ENCODE assay signal across 9 cellular contexts in genomic region chr5:10856646-10857332, GRCh38.
DNase-seq lines count a peak whose midpoint lies in the region; ATAC-seq and TF ChIP-seq lines count a peak whose summit lies in the region.
"Had no signal": no experiment of that assay in that cellular context is flagged by ENCODE, and none has a peak within 500 bp of the region (broad histone marks: within the 10 kb centered on the region; RNA-seq: fewer than 3 reads in every experiment).

No MANE protein-coding gene starts in this region.

- no peaks in the 10 kb centered on the region for H3K4me1 Mint-ChIP-seq in activated T-cell treated with anti-CD3 and anti-CD28 coated beads, Interleukin-2, amount 50 U/mL, for 72 hours (ENCODE audit: low read depth)
- peaks cover 20% of the 10 kb centered on the region for H3K4me1 Mint-ChIP-seq in progenitor cell of endocrine pancreas (ENCODE audit: low read depth)

- TF ChIP-seq CTCF in heart right ventricle (IDR thresholded peaks at IDR 0.05) (peak; percentile 45 to 83 (median 78)), progenitor cell of endocrine pancreas (IDR thresholded peaks at IDR 0.05; ENCODE audit: unreplicated experiment) (peak; percentile 98)

- H3K27me3 ChIP-seq in MG63, result no peaks in the 10 kb centered on the region
- peaks cover 0 to 16% (median 9%) of the 10 kb centered on the region in 7 donors for H3K27me3 ChIP-seq in heart right ventricle

- H3K36me3 ChIP-seq in MG63, result no peaks in the 10 kb centered on the region
- H3K36me3 ChIP-seq in heart right ventricle, result no peaks in the 10 kb centered on the region

- H3K27ac ChIP-seq in heart right ventricle, result no peak overlapping the region

- H3K36me3 Mint-ChIP-seq in activated T-cell treated with anti-CD3 and anti-CD28 coated beads, Interleukin-2, amount 50 U/mL, for 72 hours (ENCODE audit: insufficient read depth in 2 of 2), result no peaks in the 10 kb centered on the region
- H3K36me3 Mint-ChIP-seq in progenitor cell of endocrine pancreas (ENCODE audit: insufficient read depth), result no peaks in the 10 kb centered on the region
- H3K36me3 Mint-ChIP-seq: activated naive CD8-positive, alpha-beta T cell had no signal

- H3K4me1 ChIP-seq in heart right ventricle, result peaks cover 0 to 36% (median 0%) of the 10 kb centered on the region in 9 donors

- H3K27me3 Mint-ChIP-seq in activated T-cell treated with anti-CD3 and anti-CD28 coated beads, Interleukin-2, amount 50 U/mL, for 72 hours (ENCODE audit: low read depth), result peaks cover 37% of the 10 kb centered on the region
- H3K27me3 Mint-ChIP-seq in progenitor cell of endocrine pancreas, result peaks cover 34% of the 10 kb centered on the region

- H3K4me3 Mint-ChIP-seq in activated T-cell treated with anti-CD3 and anti-CD28 coated beads, Interleukin-2, amount 50 U/mL, for 72 hours, result no peak overlapping the region
- no peak overlapping the region for H3K4me3 Mint-ChIP-seq in progenitor cell of endocrine pancreas (ENCODE audit: low read depth)
- H3K4me3 Mint-ChIP-seq: activated naive CD8-positive, alpha-beta T cell had no signal

- 16 to 18% methylated on average over 16 of the region's 16 CpGs for WGBS in heart right ventricle, 2 donors

- no peak for ATAC-seq in activated T-cell treated with anti-CD3 and anti-CD28 coated beads, Interleukin-2, amount 50 U/mL, for 72 hours (replicated peaks in 1 of 2)
- ATAC-seq in heart right ventricle, result peak in 7 of 8 donors; percentile 34 to 76 (median 63)

- no peak overlapping the region for H3K27ac Mint-ChIP-seq in activated T-cell treated with anti-CD3 and anti-CD28 coated beads, Interleukin-2, amount 50 U/mL, for 72 hours
- peak overlapping the region; percentile 47 for H3K27ac Mint-ChIP-seq in progenitor cell of endocrine pancreas
- H3K27ac Mint-ChIP-seq: activated naive CD8-positive, alpha-beta T cell had no signal

- intact Hi-C loops in heart right ventricle (cut with DNase I), result loop anchor here in 6 of 10 donors (10.0 kb wide), 3 partner anchors 152 to 328 kb away; no protein-coding TSS in a partner anchor

- DNase-seq in DMS 273 (lab: John Stamatoyannopoulos, UW; ENCODE audit: unreplicated experiment), result peak; percentile 42
- DNase-seq in DMS 273 treated with DMSO at 0.1 percent for 48 hours (lab: John Stamatoyannopoulos, UW), result no peak
- peak; percentile 50 for DNase-seq in MG63
- peak; percentile 32 to 33 for DNase-seq in activated T-cell treated with anti-CD3 and anti-CD28 coated beads, Interleukin-2, amount 50 U/mL, for 72 hours
- peak; percentile 25 to 49 for DNase-seq in heart right ventricle
- peak; percentile 65 for DNase-seq in progenitor cell of endocrine pancreas (ENCODE audit: low spot score, unreplicated experiment)
- no peak for DNase-seq in NCI-H187 treated with DMSO at 0.1 percent for 48 hours (lab: John Stamatoyannopoulos, UW)
- DNase-seq in NCI-H510A (lab: John Stamatoyannopoulos, UW), result no peak

- H3K4me3 ChIP-seq in MG63 (no peak overlapping the region), heart right ventricle (peak overlapping the region in 4 of 10 donors; percentile 7 to 30 (median 23))

- no peaks in the 10 kb centered on the region for H3K9me3 Mint-ChIP-seq in activated T-cell treated with anti-CD3 and anti-CD28 coated beads, Interleukin-2, amount 50 U/mL, for 72 hours
- no peaks in the 10 kb centered on the region for H3K9me3 Mint-ChIP-seq in progenitor cell of endocrine pancreas (ENCODE audit: low read depth)

- H3K9me3 ChIP-seq in MG63 (peaks cover 3% of the 10 kb centered on the region; the same call in 1 of the 2 replicates), heart right ventricle (no peaks in the 10 kb centered on the region)

Comparison
In these comparisons a context has a peak if more than half of its experiments do, and no peak if none do; other contexts are left out.
1. DNase-seq: peak in DMS 273 (single experiment), MG63 (single experiment), activated T-cell treated with anti-CD3 and anti-CD28 coated beads, Interleukin-2, amount 50 U/mL, for 72 hours (2 of 2), heart right ventricle (2 of 2) and progenitor cell of endocrine pancreas (single experiment); none in DMS 273 treated with DMSO at 0.1 percent for 48 hours (single experiment), NCI-H187 treated with DMSO at 0.1 percent for 48 hours (single experiment) and NCI-H510A (single experiment).
2. ATAC-seq: peak in heart right ventricle (7 of 8); none in activated T-cell treated with anti-CD3 and anti-CD28 coated beads, Interleukin-2, amount 50 U/mL, for 72 hours (0 of 2).